ENCODE assay signal across 17 cellular contexts in the genomic region with DNA sequence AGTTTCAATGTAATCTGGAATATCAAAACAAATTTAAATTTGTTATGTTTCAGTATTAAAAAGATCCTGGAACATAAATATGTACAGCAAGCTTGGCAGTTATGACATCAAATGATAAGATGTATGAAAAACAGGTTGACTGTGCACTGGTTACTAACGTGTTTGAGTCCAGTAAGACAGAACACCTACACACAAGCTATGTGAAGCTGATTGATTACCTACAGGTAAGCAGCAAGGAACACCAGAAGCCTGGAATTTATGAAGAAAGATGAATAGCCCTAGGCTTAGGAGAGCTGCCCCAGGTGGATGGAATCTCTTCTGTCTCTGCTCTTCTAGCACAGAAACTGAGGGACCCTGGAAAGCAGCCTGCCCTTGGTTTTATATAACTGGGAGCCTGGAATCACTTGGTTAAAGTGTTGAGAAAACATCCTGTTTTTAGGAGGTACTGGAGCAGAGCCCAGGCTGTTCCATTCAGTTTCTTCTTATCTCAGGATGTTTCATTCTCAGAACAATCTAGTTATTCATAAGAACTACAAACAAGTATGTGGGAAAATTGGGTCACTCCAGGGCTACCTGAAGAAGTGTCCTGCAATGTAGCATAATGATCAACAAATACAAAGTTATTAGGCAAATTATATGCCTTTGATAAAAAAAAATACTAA. TPM values are rescaled to one million over a fixed set of nuclear protein-coding genes. Genes with fewer than 3 reads are reported as not detected.
A peak's percentile ranks its signal among the peaks of the same experiment; 100 is the strongest.
DNase-seq lines count a peak whose midpoint lies in the region; ATAC-seq and TF ChIP-seq lines count a peak whose summit lies in the region.
"Had no signal": no experiment of that assay in that cellular context is flagged by ENCODE, and none has a peak within 500 bp of the region (broad histone marks: within the 10 kb centered on the region; RNA-seq: fewer than 3 reads in every experiment).

No MANE protein-coding gene starts in this region.

- no peak overlapping the region for H3K4ac ChIP-seq in mesenchymal stem cell (ENCODE audit: low read depth in 1 of 2, low read length in 2 of 2)

- H3K9ac ChIP-seq in mesenchymal stem cell (ENCODE audit: low read length): no peak overlapping the region
- H3K9ac ChIP-seq: SK-N-SH had no signal

- TF ChIP-seq CTCF in Calu3 (IDR thresholded peaks at IDR 0.05; ENCODE audit: unreplicated experiment): no peak

- H3K79me1 ChIP-seq in mesenchymal stem cell (replicated peaks; ENCODE audit: low read length, poor library complexity, severe bottlenecking): no peaks in the 10 kb centered on the region

- peak; percentile 1 for DNase-seq in NCI-H1092 (lab: John Stamatoyannopoulos, UW)
- no peak for DNase-seq in NCI-H1092 treated with DMSO at 0.1 percent for 48 hours (lab: John Stamatoyannopoulos, UW)
- DNase-seq in Calu3: peak; percentile 11
- peak; percentile 11 for DNase-seq in amniotic epithelial cell (ENCODE audit: low read depth)
- DNase-seq in mesenchymal stem cell: no peak
- no peak for DNase-seq in SHP77 treated with DMSO at 0.1 percent for 48 hours (lab: John Stamatoyannopoulos, UW)
- DNase-seq in DMS114 treated with DMSO at 0.1 percent for 48 hours (lab: John Stamatoyannopoulos, UW; ENCODE audit: unreplicated experiment): no peak
- DNase-seq: C1 segment of cervical spinal cord, DMS79 treated with DMSO at 0.1 percent for 48 hours, HFFc6, MV-4-11, NCI-H1694, NCI-H2171, NCI-H510A, PC-3, SK-N-SH had no signal

- H3K4me1 Mint-ChIP-seq in Calu3 (ENCODE audit: low read depth, unreplicated experiment): peaks cover 9% of the 10 kb centered on the region

- H2BK12ac ChIP-seq in mesenchymal stem cell (ENCODE audit: low read length in 2 of 2): no peak overlapping the region

- no peaks in the 10 kb centered on the region for H3K27me3 ChIP-seq in mesenchymal stem cell (ENCODE audit: control insufficient read depth in 1 of 2, insufficient read depth in 1 of 2, low read length in 2 of 2)

- H2AK5ac ChIP-seq in mesenchymal stem cell (ENCODE audit: low read length, severe bottlenecking): no peak overlapping the region

- no peaks in the 10 kb centered on the region for H3K36me3 ChIP-seq in mesenchymal stem cell (ENCODE audit: control insufficient read depth in 1 of 2, insufficient read depth in 2 of 2, low read depth in 1 of 2, low read length in 2 of 2)

- H2AFZ ChIP-seq in mesenchymal stem cell (ENCODE audit: low read depth, low read length): no peak overlapping the region

- 14% methylated on average over 1 of the region's 1 CpG for WGBS in mesenchymal stem cell

- no peak overlapping the region for H2BK15ac ChIP-seq in mesenchymal stem cell (ENCODE audit: low read depth, poor library complexity, severe bottlenecking)

- BruUV-seq in Calu3 (replicated peaks; lab: Mats Ljungman, UMichigan): no TSS peak

- no peak overlapping the region for H4K8ac ChIP-seq in mesenchymal stem cell (ENCODE audit: low read length)

- H3K27me3 Mint-ChIP-seq in Calu3 (ENCODE audit: unreplicated experiment): no peaks in the 10 kb centered on the region

- H3K4me3 Mint-ChIP-seq in Calu3 (ENCODE audit: low read depth, unreplicated experiment): no peak overlapping the region
- H3K4me3 Mint-ChIP-seq: HFFc6 had no signal

- CTCF ChIA-PET in Calu3 (lab: Charles Lee): no interaction called here

- no peak for ATAC-seq in GM21423 (IDR thresholded peaks at IDR 0.05; ENCODE audit: unreplicated experiment)
- ATAC-seq: PC-3 had no signal

- H3K23ac ChIP-seq in mesenchymal stem cell (ENCODE audit: low read length in 2 of 2): no peak overlapping the region

- H3K36me3 Mint-ChIP-seq in Calu3 (ENCODE audit: insufficient read depth, unreplicated experiment): no peaks in the 10 kb centered on the region

- no peak overlapping the region for H4K91ac ChIP-seq in mesenchymal stem cell (ENCODE audit: low read length)

- no peak overlapping the region for H3K27ac ChIP-seq in mesenchymal stem cell (ENCODE audit: low read length, poor library complexity, severe bottlenecking)

- no peaks in the 10 kb centered on the region for H3K9me3 ChIP-seq in mesenchymal stem cell (ENCODE audit: control insufficient read depth, low read length)
- H3K9me3 ChIP-seq: SK-N-SH had no signal

- intact Hi-C loops in Calu3 (cut with micrococcal nuclease; ENCODE audit: unreplicated experiment): no loop called here

- peak overlapping the region; percentile 14 for H2BK5ac ChIP-seq in mesenchymal stem cell (ENCODE audit: low read depth, low read length, poor library complexity, severe bottlenecking)

- H3K27ac Mint-ChIP-seq in Calu3 (ENCODE audit: unreplicated experiment): no peak overlapping the region
- H3K27ac Mint-ChIP-seq: HFFc6 had no signal

- H3K4me2 ChIP-seq in mesenchymal stem cell (ENCODE audit: low read length, poor library complexity, severe bottlenecking): no peak overlapping the region
- H3K4me2 ChIP-seq: SK-N-SH had no signal

- no peak overlapping the region for H3K14ac ChIP-seq in mesenchymal stem cell (ENCODE audit: low read length in 2 of 2)

- no peak overlapping the region for H3K4me3 ChIP-seq in mesenchymal stem cell (ENCODE audit: insufficient read depth in 1 of 2, low read depth in 1 of 2, low read length in 2 of 2)

- H3K18ac ChIP-seq in mesenchymal stem cell (ENCODE audit: low read depth in 1 of 2, low read length in 2 of 2): no peak overlapping the region

- peaks cover 3% of the 10 kb centered on the region for H3K9me3 Mint-ChIP-seq in Calu3 (ENCODE audit: low read depth, unreplicated experiment)

- no peak overlapping the region for H2BK120ac ChIP-seq in mesenchymal stem cell (ENCODE audit: low read depth, low read length)

- no peaks in the 10 kb centered on the region for H3K4me1 ChIP-seq in mesenchymal stem cell (ENCODE audit: control insufficient read depth, insufficient read depth, low read depth, low read length)

RNA-seq across cellular contexts. Expression of gene SLITRK3, which starts 36.3 kb away (rescaled TPM):
- not detected in 2 replicates for total RNA-seq in Calu3 (2022)
- polyA plus RNA-seq in mesenchymal stem cell (2013, experiment 1 of 2): 0.22 TPM
- polyA plus RNA-seq in mesenchymal stem cell (2013, experiment 2 of 2): 0.18 TPM
- total RNA-seq: HFFc6, PC-3 had no signal
- polyA plus RNA-seq: SK-N-SH had no signal

Comparison
In these comparisons a context has a peak if more than half of its experiments do, and no peak if none do; other contexts are left out.
1. DNase-seq: peak in NCI-H1092 (single experiment), Calu3 (single experiment) and amniotic epithelial cell (single experiment); none in NCI-H1092 treated with DMSO at 0.1 percent for 48 hours (single experiment), mesenchymal stem cell (single experiment), SHP77 treated with DMSO at 0.1 percent for 48 hours (single experiment) and DMS114 treated with DMSO at 0.1 percent for 48 hours (single experiment).